Comparison of ENCODE assay signal across 9 cellular contexts in genomic region chr15:28885289-28885629, GRCh38. TPM values are rescaled to one million over a fixed set of nuclear protein-coding genes. Genes with fewer than 3 reads are reported as not detected.
A peak's percentile ranks its signal among the peaks of the same experiment; 100 is the strongest.
DNase-seq lines count a peak whose midpoint lies in the region; ATAC-seq, FAIRE-seq and TF ChIP-seq lines count a peak whose summit lies in the region.
"Had no signal": no experiment of that assay in that cellular context is flagged by ENCODE, and none has a peak within 500 bp of the region (broad histone marks: within the 10 kb centered on the region; RNA-seq: fewer than 3 reads in every experiment).

No MANE protein-coding gene starts in this region.

- H3K36me3 Mint-ChIP-seq in activated naive CD4-positive, alpha-beta T cell treated with anti-CD3 and anti-CD28 coated beads, Interleukin-2, amount 10 ng/mL, durations not matched to agents 7 days and 5 days = peaks cover 5% of the 10 kb centered on the region
- H3K36me3 Mint-ChIP-seq: memory B cell had no signal

- TF ChIP-seq POLR2A in right lobe of liver (IDR thresholded peaks at IDR 0.05) = no peak
- TF ChIP-seq POLR2A in transverse colon (IDR thresholded peaks at IDR 0.05) = no peak
- no peak for TF ChIP-seq POLR2A in GM12892 (IDR thresholded peaks at IDR 0.05; ENCODE audit: low read depth, low read length)

- TF ChIP-seq CTCF in astrocyte of the spinal cord (IDR thresholded peaks at IDR 0.05; ENCODE audit: low read depth, low read length) (no peak), right lobe of liver (IDR thresholded peaks at IDR 0.05) (no peak), transverse colon (IDR thresholded peaks at IDR 0.05) (no peak)

- in situ Hi-C loops in astrocyte of the spinal cord (cut with HindIII; ENCODE audit: low sequenced_read_pairs) = no loop called here
- in situ Hi-C loops in transverse colon (cut with MboI; ENCODE audit: low pct_ligation_motif_present in 1 of 4, low pct_unique_long_range_greater_than_20kb in 1 of 4, low sequenced_read_pairs in 3 of 4) = no loop called here

- no peak for FAIRE-seq in GM12892 (lab: Jason Lieb, UNC)

- H3K4me3 ChIP-seq in astrocyte of the spinal cord (ENCODE audit: low read depth, low read length) (peak overlapping the region; percentile 50), right lobe of liver (peak overlapping the region in 2 of 3 donors; percentile 9 to 47), transverse colon (peak overlapping the region in 3 of 4 donors; percentile 42 to 58 (median 48))

- H3K36me3 ChIP-seq in right lobe of liver (no peaks in the 10 kb centered on the region), transverse colon (no peaks in the 10 kb centered on the region)

- CTCF ChIA-PET in activated naive CD4-positive, alpha-beta T cell treated with anti-CD3 and anti-CD28 coated beads, Interleukin-2, amount 10 ng/mL, durations not matched to agents 7 days and 5 days (lab: Charles Lee) = no interaction called here

- TF ChIP-seq EP300 in transverse colon (IDR thresholded peaks at IDR 0.05; ENCODE audit: low read depth) = no peak

- H3K4me1 ChIP-seq in right lobe of liver (no peaks in the 10 kb centered on the region), transverse colon (peaks cover 0 to 12% (median 5%) of the 10 kb centered on the region in 4 donors)

- peak overlapping the region; percentile 58 for H3K4me3 Mint-ChIP-seq in activated naive CD4-positive, alpha-beta T cell treated with anti-CD3 and anti-CD28 coated beads, Interleukin-2, amount 10 ng/mL, durations not matched to agents 7 days and 5 days
- H3K4me3 Mint-ChIP-seq: memory B cell had no signal

- H3K9me3 Mint-ChIP-seq in activated naive CD4-positive, alpha-beta T cell treated with anti-CD3 and anti-CD28 coated beads, Interleukin-2, amount 10 ng/mL, durations not matched to agents 7 days and 5 days = no peaks in the 10 kb centered on the region
- H3K9me3 Mint-ChIP-seq: memory B cell had no signal

- no peak overlapping the region for H3K27ac ChIP-seq in right lobe of liver
- no peak overlapping the region for H3K27ac ChIP-seq in transverse colon

- no peak for ATAC-seq in right lobe of liver

- intact Hi-C loops in right lobe of liver (cut with DNase I) (no loop called here), transverse colon (cut with DNase I; ENCODE audit: low total_unique reads) (no loop called here)

- peaks cover 36% of the 10 kb centered on the region for H3K4me1 Mint-ChIP-seq in activated naive CD4-positive, alpha-beta T cell treated with anti-CD3 and anti-CD28 coated beads, Interleukin-2, amount 10 ng/mL, durations not matched to agents 7 days and 5 days
- H3K4me1 Mint-ChIP-seq: memory B cell had no signal

- DNase-seq in activated naive CD4-positive, alpha-beta T cell treated with anti-CD3 and anti-CD28 coated beads, Interleukin-2, amount 10 ng/mL, durations not matched to agents 7 days and 5 days = no peak
- DNase-seq in activated naive CD4-positive, alpha-beta T cell treated with Interleukin-2 at 50 U/mL for 16 hours = no peak
- DNase-seq in astrocyte of the spinal cord (ENCODE audit: low read depth, low spot score) (no peak), right lobe of liver (peak in 1 of 3 donors; percentile 48), transverse colon (no peak), retina (no peak), NCI-H2196 (lab: John Stamatoyannopoulos, UW; ENCODE audit: unreplicated experiment) (no peak), GM12892 (ENCODE audit: insufficient read length) (no peak)

- H3K27ac Mint-ChIP-seq in activated naive CD4-positive, alpha-beta T cell treated with anti-CD3 and anti-CD28 coated beads, Interleukin-2, amount 10 ng/mL, durations not matched to agents 7 days and 5 days = no peak overlapping the region
- H3K27ac Mint-ChIP-seq: memory B cell had no signal

- H3K27me3 ChIP-seq in right lobe of liver (no peaks in the 10 kb centered on the region), transverse colon (peaks cover 37% of the 10 kb centered on the region)

- H3K27me3 Mint-ChIP-seq in activated naive CD4-positive, alpha-beta T cell treated with anti-CD3 and anti-CD28 coated beads, Interleukin-2, amount 10 ng/mL, durations not matched to agents 7 days and 5 days = peaks cover 53% of the 10 kb centered on the region

- no peaks in the 10 kb centered on the region for H3K9me3 ChIP-seq in right lobe of liver
- H3K9me3 ChIP-seq in transverse colon = no peaks in the 10 kb centered on the region

- WGBS in right lobe of liver (ENCODE audit: insufficient coverage, low coverage, low lambda C conversion rate, missing lambda C conversion rate) = 13% methylated on average over 6 of the region's 24 CpGs
- WGBS in transverse colon (ENCODE audit: low coverage in 1 of 2), 2 donors = 25 to 60% methylated on average over 4 to 15 of the region's 24 CpGs

RNA-seq across cellular contexts. Expression of gene APBA2, which starts 0.5 kb away (rescaled TPM):
- total RNA-seq in right lobe of liver = under 1 TPM; 0.51 to 0.75 (median 0.69) TPM
- total RNA-seq in transverse colon = 1 to 10 TPM; 1.6 to 8.2 (median 2.5) TPM
- polyA plus RNA-seq in GM12892 (2012; ENCODE audit: missing spikeins) = not detected

RNA-seq across cellular contexts. Expression of gene GOLGA6L7, which starts 36.8 kb away (rescaled TPM):
- total RNA-seq in right lobe of liver (not detected), transverse colon (not detected)
- not detected for polyA plus RNA-seq in GM12892 (2012; ENCODE audit: missing spikeins)
